In the genomic region with DNA sequence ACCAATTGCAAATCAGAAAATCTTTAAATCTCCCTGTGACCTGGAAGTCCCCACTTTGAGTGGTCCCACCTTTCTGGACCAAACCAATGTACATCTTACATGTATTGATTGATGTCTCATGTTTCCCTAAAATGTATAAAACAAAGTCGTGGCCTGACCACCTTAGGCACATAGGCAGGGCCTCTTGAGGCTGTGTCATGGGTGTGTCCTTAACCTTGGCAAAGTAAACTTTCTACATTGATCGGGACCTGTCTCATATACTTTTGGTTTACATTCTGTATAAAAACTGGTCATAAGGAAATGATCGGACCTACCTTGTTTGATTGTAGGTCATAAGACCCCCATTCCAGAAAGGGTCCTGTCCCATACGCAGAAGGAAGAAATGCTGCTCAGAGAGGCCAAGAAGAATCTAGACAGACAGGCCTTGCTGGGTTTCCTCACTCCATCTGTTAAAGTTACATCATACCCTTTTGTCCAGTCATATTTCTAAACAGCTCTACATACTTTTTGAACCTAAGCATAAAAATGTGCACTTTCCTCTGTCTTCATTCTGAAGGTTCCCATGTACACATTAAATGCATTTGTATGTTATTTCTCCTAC, we compare ENCODE assay signal across 1 cellular context.
TF ChIP-seq lines count a peak whose summit lies in the region.

No MANE protein-coding gene starts in this region.

TF ChIP-seq in HepG2, 621 proteins besides CTCF, POLR2A, EP300 and RAD21 (continued from another document):
- TF ChIP-seq RNF219 (CRISPR knock-in tag; IDR thresholded peaks at IDR 0.05) = no peak
- no peak for TF ChIP-seq SIX1 (CRISPR knock-in tag; IDR thresholded peaks at IDR 0.05; ENCODE audit: borderline replicate concordance)
- TF ChIP-seq, protein P1, sequence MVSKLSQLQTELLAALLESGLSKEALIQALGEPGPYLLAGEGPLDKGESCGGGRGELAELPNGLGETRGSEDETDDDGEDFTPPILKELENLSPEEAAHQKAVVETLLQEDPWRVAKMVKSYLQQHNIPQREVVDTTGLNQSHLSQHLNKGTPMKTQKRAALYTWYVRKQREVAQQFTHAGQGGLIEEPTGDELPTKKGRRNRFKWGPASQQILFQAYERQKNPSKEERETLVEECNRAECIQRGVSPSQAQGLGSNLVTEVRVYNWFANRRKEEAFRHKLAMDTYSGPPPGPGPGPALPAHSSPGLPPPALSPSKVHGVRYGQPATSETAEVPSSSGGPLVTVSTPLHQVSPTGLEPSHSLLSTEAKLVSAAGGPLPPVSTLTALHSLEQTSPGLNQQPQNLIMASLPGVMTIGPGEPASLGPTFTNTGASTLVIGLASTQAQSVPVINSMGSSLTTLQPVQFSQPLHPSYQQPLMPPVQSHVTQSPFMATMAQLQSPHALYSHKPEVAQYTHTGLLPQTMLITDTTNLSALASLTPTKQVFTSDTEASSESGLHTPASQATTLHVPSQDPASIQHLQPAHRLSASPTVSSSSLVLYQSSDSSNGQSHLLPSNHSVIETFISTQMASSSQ (IDR thresholded peaks at IDR 0.05; ENCODE audit: low read depth) = no peak
- TF ChIP-seq, protein P1 (CRISPR knock-in tag; IDR thresholded peaks at IDR 0.05; ENCODE audit: borderline replicate concordance) = no peak
- no peak for TF ChIP-seq MLLT10 (CRISPR knock-in tag; IDR thresholded peaks at IDR 0.05)
- TF ChIP-seq WIZ (CRISPR knock-in tag; IDR thresholded peaks at IDR 0.05) = no peak
- no peak for TF ChIP-seq CHCHD3 (CRISPR knock-in tag; IDR thresholded peaks at IDR 0.05)
